19 cellular contexts compared by ENCODE assay signal in the genomic region with DNA sequence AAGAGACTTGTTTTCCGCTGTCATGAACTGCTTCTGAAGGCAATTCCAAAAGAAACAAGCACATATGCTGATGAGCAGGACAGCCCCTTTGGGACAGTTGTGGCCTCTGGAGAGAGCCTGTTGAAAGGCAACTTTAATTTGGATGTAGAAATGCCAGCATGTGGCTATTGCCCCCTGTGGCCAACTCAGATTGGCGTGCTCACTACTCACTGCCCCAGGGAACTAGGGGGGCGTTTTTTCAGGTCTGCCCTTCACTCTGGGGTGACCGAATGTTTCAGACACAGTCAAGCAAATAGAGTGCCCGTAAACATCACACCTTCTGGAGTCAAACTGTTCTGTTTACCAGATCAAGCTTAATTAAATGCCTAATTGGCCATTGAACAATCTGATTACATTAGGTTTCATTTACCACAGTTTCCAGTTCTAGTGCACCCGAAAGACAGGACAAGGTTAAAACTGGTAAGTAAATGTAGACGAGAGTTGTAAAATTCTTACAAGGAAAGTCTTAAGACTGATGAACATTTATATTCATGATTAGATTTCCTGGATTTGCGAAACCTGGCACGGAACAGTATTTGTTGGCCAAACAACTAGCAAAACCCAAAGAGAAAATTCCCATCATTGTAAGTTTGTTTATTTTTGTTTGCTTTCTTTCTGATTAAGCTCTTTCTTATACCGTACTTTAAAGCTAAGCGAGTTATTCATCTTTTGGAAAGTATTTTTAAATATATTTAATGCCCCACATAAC.
DNase-seq lines count a peak whose midpoint lies in the region; ATAC-seq, FAIRE-seq and TF ChIP-seq lines count a peak whose summit lies in the region.
"Had no signal": no experiment of that assay in that cellular context is flagged by ENCODE, and none has a peak within 500 bp of the region (broad histone marks: within the 10 kb centered on the region; RNA-seq: fewer than 3 reads in every experiment).

No MANE protein-coding gene starts in this region.

- H3K27me3 Mint-ChIP-seq in astrocyte (ENCODE audit: low read depth, unreplicated experiment) (no peaks in the 10 kb centered on the region), glutamatergic neuron (ENCODE audit: unreplicated experiment) (peaks cover 6% of the 10 kb centered on the region)
- H3K27me3 Mint-ChIP-seq: brain; CD4-positive, alpha-beta T cell had no signal

- H3K4me1 Mint-ChIP-seq in astrocyte (ENCODE audit: low read depth, unreplicated experiment) = no peaks in the 10 kb centered on the region
- H3K4me1 Mint-ChIP-seq in glutamatergic neuron (ENCODE audit: low read depth, unreplicated experiment) = peaks cover 36% of the 10 kb centered on the region

- H2AFZ ChIP-seq in astrocyte (ENCODE audit: low read depth, low read length) = no peak overlapping the region

- H4K20me1 ChIP-seq in astrocyte (ENCODE audit: insufficient read depth, low read length) = no peaks in the 10 kb centered on the region

- TF ChIP-seq EP300 in stomach (IDR thresholded peaks at IDR 0.05) = no peak

- H3K36me3 ChIP-seq in astrocyte (ENCODE audit: insufficient read depth, low read length) = peaks cover 27% of the 10 kb centered on the region
- peaks cover 8 to 91% (median 79%) of the 10 kb centered on the region in 4 donors for H3K36me3 ChIP-seq in stomach

- H3K9me3 Mint-ChIP-seq in astrocyte (ENCODE audit: unreplicated experiment) (no peaks in the 10 kb centered on the region), glutamatergic neuron (ENCODE audit: unreplicated experiment) (peaks cover 2% of the 10 kb centered on the region)
- H3K9me3 Mint-ChIP-seq: activated naive CD4-positive, alpha-beta T cell treated with anti-CD3 and anti-CD28 coated beads, Interleukin-2, amount 50 U/mL, for 72 hours; activated T-cell treated with anti-CD3 and anti-CD28 coated beads, Interleukin-2, amount 50 U/mL, for 4 hours; CD4-positive, alpha-beta T cell; natural killer cell had no signal

- DNase-seq in right cardiac atrium = no peak
- no peak for DNase-seq in cardiac septum (ENCODE audit: low spot score)
- no peak for DNase-seq in astrocyte (ENCODE audit: low read depth)
- DNase-seq in glutamatergic neuron = peak; percentile 38
- DNase-seq in stomach = no peak
- DNase-seq in NCI-H510A treated with DMSO at 0.1 percent for 48 hours (lab: John Stamatoyannopoulos, UW) = no peak
- DNase-seq in NCI-H2081 treated with DMSO at 0.1 percent for 48 hours (lab: John Stamatoyannopoulos, UW) = no peak
- DNase-seq: activated CD4-positive, alpha-beta T cell treated with anti-CD3 and anti-CD28 coated beads, Interleukin-2, amount 50 U/mL, for 48 hours; activated T-cell treated with anti-CD3 and anti-CD28 coated beads, Interleukin-2, amount 50 U/mL, for 4 hours; CD4-positive, alpha-beta T cell; DMS79; natural killer cell; NCI-H1436 treated with DMSO at 0.1 percent for 48 hours had no signal

- ATAC-seq in right cardiac atrium (peak; percentile 27 to 32), HG03097 (IDR thresholded peaks at IDR 0.05; ENCODE audit: low FRiP score, unreplicated experiment) (no peak)
- ATAC-seq: activated naive CD4-positive, alpha-beta T cell treated with anti-CD3 and anti-CD28 coated beads, Interleukin-2, amount 50 U/mL, for 72 hours; activated T-cell treated with anti-CD3 and anti-CD28 coated beads, Interleukin-2, amount 50 U/mL, for 4 hours; natural killer cell had no signal

- no peaks in the 10 kb centered on the region for H3K9me3 ChIP-seq in right cardiac atrium (ENCODE audit: control insufficient read depth, low read length)
- H3K9me3 ChIP-seq in astrocyte (ENCODE audit: insufficient read depth, low read depth, low read length) = no peaks in the 10 kb centered on the region
- no peaks in the 10 kb centered on the region for H3K9me3 ChIP-seq in stomach
- H3K9me3 ChIP-seq: A549 had no signal

- no peak overlapping the region for H3K4me3 Mint-ChIP-seq in astrocyte (ENCODE audit: unreplicated experiment)
- H3K4me3 Mint-ChIP-seq in glutamatergic neuron (ENCODE audit: unreplicated experiment) = peak overlapping the region; percentile 16
- H3K4me3 Mint-ChIP-seq: activated T-cell treated with anti-CD3 and anti-CD28 coated beads, Interleukin-2, amount 50 U/mL, for 4 hours; brain; CD4-positive, alpha-beta T cell; natural killer cell had no signal

- no peak for TF ChIP-seq CTCF in astrocyte (IDR thresholded peaks at IDR 0.05; ENCODE audit: insufficient read depth, low read depth, low read length)
- TF ChIP-seq CTCF in glutamatergic neuron (IDR thresholded peaks at IDR 0.05; ENCODE audit: partially characterized antibody, unreplicated experiment) = no peak
- no peak for TF ChIP-seq CTCF in stomach (IDR thresholded peaks at IDR 0.05)

- no peaks in the 10 kb centered on the region for H3K79me2 ChIP-seq in astrocyte (ENCODE audit: insufficient read depth, low read length)

- H3K27ac Mint-ChIP-seq in astrocyte (ENCODE audit: unreplicated experiment) (no peak overlapping the region), glutamatergic neuron (ENCODE audit: unreplicated experiment) (no peak overlapping the region)
- H3K27ac Mint-ChIP-seq: CD4-positive, alpha-beta T cell; natural killer cell had no signal

- H3K4me2 ChIP-seq in astrocyte (ENCODE audit: low read length) = no peak overlapping the region
- H3K4me2 ChIP-seq: A549 had no signal

- H3K4me3 ChIP-seq in right cardiac atrium (ENCODE audit: low read length) = no peak overlapping the region
- H3K4me3 ChIP-seq in astrocyte (ENCODE audit: insufficient read depth, low read depth, low read length) = no peak overlapping the region
- no peak overlapping the region for H3K4me3 ChIP-seq in stomach
- H3K4me3 ChIP-seq: A549 had no signal

- H3K36me3 Mint-ChIP-seq in astrocyte (ENCODE audit: low read depth, unreplicated experiment) = peaks cover 30% of the 10 kb centered on the region
- H3K36me3 Mint-ChIP-seq in glutamatergic neuron (ENCODE audit: unreplicated experiment) = peaks cover 10% of the 10 kb centered on the region

- intact Hi-C loops in right cardiac atrium (cut with DNase I) = no loop called here
- intact Hi-C loops in cardiac septum (cut with DNase I) = no loop called here
- intact Hi-C loops in stomach (cut with DNase I; ENCODE audit: low total_unique reads) = no loop called here

- H3K27me3 ChIP-seq in right cardiac atrium (ENCODE audit: control insufficient read depth, insufficient read depth) (no peaks in the 10 kb centered on the region), astrocyte (ENCODE audit: insufficient read depth, low read length) (no peaks in the 10 kb centered on the region), stomach (no peaks in the 10 kb centered on the region)

- 67% methylated on average over 11 of the region's 11 CpGs for WGBS in right cardiac atrium
- 46 to 60% (median 53%) methylated on average over 11 of the region's 11 CpGs for WGBS in stomach, 5 donors

- H3K9ac ChIP-seq in astrocyte (ENCODE audit: low read length) = no peak overlapping the region

- peak; percentile 71 for FAIRE-seq in astrocyte (lab: Jason Lieb, UNC)
- FAIRE-seq: A549, frontal cortex, TTC549 had no signal

- H3K27ac ChIP-seq in right cardiac atrium (ENCODE audit: low read length) (no peak overlapping the region), astrocyte (ENCODE audit: low read depth, low read length) (no peak overlapping the region), stomach (peak overlapping the region in 3 of 5 donors; percentile 6 to 52 (median 26))
- H3K27ac ChIP-seq: A549 had no signal

- no peak for TF ChIP-seq POLR2A in stomach (IDR thresholded peaks at IDR 0.05)

- H3K4me1 ChIP-seq in right cardiac atrium (ENCODE audit: control insufficient read depth, insufficient read depth, low read length) = peaks cover 4% of the 10 kb centered on the region
- H3K4me1 ChIP-seq in astrocyte (ENCODE audit: insufficient read depth, low read length) = no peaks in the 10 kb centered on the region
- peaks cover 0 to 14% (median 6%) of the 10 kb centered on the region in 4 donors for H3K4me1 ChIP-seq in stomach
- H3K4me1 ChIP-seq: A549 had no signal

Comparison
In these comparisons a context has a peak if more than half of its experiments do, and no peak if none do; other contexts are left out.
1. H3K27ac ChIP-seq: peak in stomach (3 of 5); none in right cardiac atrium (single experiment) and astrocyte (single experiment).